Comparison of ENCODE assay signal across 1 cellular context in the genomic region with DNA sequence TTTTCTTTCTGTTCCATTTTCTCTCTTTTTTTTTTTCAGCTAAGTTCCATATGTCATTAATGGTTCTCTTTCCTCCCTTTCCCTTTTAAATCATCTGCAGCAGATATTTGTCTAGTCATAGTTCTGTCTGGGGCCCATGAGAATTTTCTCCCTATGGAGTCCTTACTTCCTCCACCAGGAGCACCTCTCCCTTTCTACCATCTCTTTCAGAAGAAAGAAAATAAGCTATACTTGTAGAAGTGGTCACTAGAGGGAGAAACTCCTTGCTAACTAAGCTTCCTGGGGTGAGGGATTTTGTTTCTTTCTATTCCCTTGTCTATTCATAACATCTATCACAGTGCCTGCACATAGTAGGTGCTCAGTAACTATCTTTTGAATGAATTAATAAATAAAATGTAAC.
TF ChIP-seq lines count a peak whose summit lies in the region.

No MANE protein-coding gene starts in this region.

TF ChIP-seq in GM12891, 5 proteins besides CTCF, POLR2A, EP300 and RAD21 (continued from another document):
- TF ChIP-seq POU2F2 (IDR thresholded peaks at IDR 0.05; ENCODE audit: low read depth, low read length) (no peak), POLR2AphosphoS5 (IDR thresholded peaks at IDR 0.05; ENCODE audit: low read depth, low read length) (no peak), SPI1 (IDR thresholded peaks at IDR 0.05; ENCODE audit: low read depth, low read length) (no peak), PAX5 (IDR thresholded peaks at IDR 0.05; ENCODE audit: insufficient read depth, low read length, severe bottlenecking) (no peak)
